In genomic region chr19:52028027-52028779, GRCh38 we compare ENCODE assay signal across 1 cellular context.
TF ChIP-seq lines count a peak whose summit lies in the region.

ZNF614 (minus strand) TSS chr19:52028379; CDS start chr19:52025745, 2,634 bp downstream.

TF ChIP-seq in HepG2, 621 proteins besides CTCF, POLR2A, EP300 and RAD21 (continued from another document and continues in another):
- TF ChIP-seq ZNF609 (CRISPR knock-in tag; IDR thresholded peaks at IDR 0.05; ENCODE audit: borderline replicate concordance) (peak; percentile 66; the same call in 1 of the 2 replicates), FOXK1 (CRISPR knock-in tag; IDR thresholded peaks at IDR 0.05; ENCODE audit: borderline replicate concordance, low read depth) (peak; percentile 60; the same call in 1 of the 2 replicates), YEATS4 (CRISPR knock-in tag; IDR thresholded peaks at IDR 0.05; ENCODE audit: borderline replicate concordance) (peak; percentile 82), ZNF251 (CRISPR knock-in tag; IDR thresholded peaks at IDR 0.05) (no peak), DR1 (CRISPR knock-in tag; IDR thresholded peaks at IDR 0.05) (peak; percentile 65), ZNF296 (CRISPR knock-in tag; conservative IDR thresholded peaks at IDR 0.05) (no peak), ZNF841 (CRISPR knock-in tag; IDR thresholded peaks at IDR 0.05; ENCODE audit: borderline replicate concordance) (no peak), STAT6 (CRISPR knock-in tag; IDR thresholded peaks at IDR 0.05; ENCODE audit: borderline replicate concordance) (no peak), BATF2 (CRISPR knock-in tag; IDR thresholded peaks at IDR 0.05) (no peak), NFKB2 (CRISPR knock-in tag; IDR thresholded peaks at IDR 0.05; ENCODE audit: borderline replicate concordance) (peak; percentile 93; the same call in 1 of the 2 replicates), KLF9 (CRISPR knock-in tag; IDR thresholded peaks at IDR 0.05; ENCODE audit: low read depth) (no peak; the same call in 1 of the 2 replicates), RFXAP (CRISPR knock-in tag; IDR thresholded peaks at IDR 0.05; ENCODE audit: borderline replicate concordance) (no peak), ZFP62 (CRISPR knock-in tag; IDR thresholded peaks at IDR 0.05) (no peak), ZNF598 (CRISPR knock-in tag; IDR thresholded peaks at IDR 0.05; ENCODE audit: borderline replicate concordance) (peak; percentile 78; the same call in 1 of the 2 replicates), TRIM24 (CRISPR knock-in tag; IDR thresholded peaks at IDR 0.05) (no peak), HNF4G (IDR thresholded peaks at IDR 0.05; ENCODE audit: borderline replicate concordance, low read depth, low read length) (no peak), HNF4G (CRISPR knock-in tag; IDR thresholded peaks at IDR 0.05; ENCODE audit: borderline replicate concordance, low read depth) (no peak), TBX2 (CRISPR knock-in tag; IDR thresholded peaks at IDR 0.05; ENCODE audit: borderline replicate concordance) (peak; percentile 73), ZSCAN5A (CRISPR knock-in tag; IDR thresholded peaks at IDR 0.05; ENCODE audit: borderline replicate concordance) (peak; percentile 90), ATAD3A (CRISPR knock-in tag; IDR thresholded peaks at IDR 0.05) (no peak), FOSL2 (CRISPR knock-in tag; IDR thresholded peaks at IDR 0.05) (peak; percentile 58), KLF15 (CRISPR knock-in tag; IDR thresholded peaks at IDR 0.05; ENCODE audit: borderline replicate concordance) (0 out of 2 replicates have a peak, but pooled peaks have one; percentile 68), CREM (IDR thresholded peaks at IDR 0.05) (peak; percentile 100), CREM (CRISPR knock-in tag; IDR thresholded peaks at IDR 0.05) (peak; percentile 91), LRRFIP1 (CRISPR knock-in tag; conservative IDR thresholded peaks at IDR 0.05) (no peak), ZNF800 (CRISPR knock-in tag; IDR thresholded peaks at IDR 0.05) (peak; percentile 55; the same call in 1 of the 2 replicates), TEF (CRISPR knock-in tag; IDR thresholded peaks at IDR 0.05) (no peak), SIX4 (CRISPR knock-in tag; IDR thresholded peaks at IDR 0.05) (peak; percentile 31; the same call in 1 of the 2 replicates), FOXJ3 (CRISPR knock-in tag; IDR thresholded peaks at IDR 0.05; ENCODE audit: borderline replicate concordance) (no peak), ZNF792 (CRISPR knock-in tag; IDR thresholded peaks at IDR 0.05) (no peak), ZSCAN25 (CRISPR knock-in tag; IDR thresholded peaks at IDR 0.05) (no peak), U2AF2 (IDR thresholded peaks at IDR 0.05; ENCODE audit: low read depth, low read length) (0 out of 2 replicates have a peak, but pooled peaks have one; percentile 34), TRIM22 (IDR thresholded peaks at IDR 0.05) (no peak), HES4 (CRISPR knock-in tag; IDR thresholded peaks at IDR 0.05; ENCODE audit: borderline replicate concordance) (0 out of 2 replicates have a peak, but pooled peaks have one; percentile 48), ZNF816 (CRISPR knock-in tag; IDR thresholded peaks at IDR 0.05; ENCODE audit: borderline replicate concordance) (no peak), GMEB1 (CRISPR knock-in tag; IDR thresholded peaks at IDR 0.05; ENCODE audit: borderline replicate concordance) (peak; percentile 82), ZNF704 (CRISPR knock-in tag; IDR thresholded peaks at IDR 0.05; ENCODE audit: borderline replicate concordance) (peak; percentile 75; the same call in 1 of the 2 replicates)
